Comparison of ENCODE assay signal across 8 cellular contexts in genomic region chr11:61532136-61533038, GRCh38. TPM values are rescaled to one million over a fixed set of nuclear protein-coding genes. Genes with fewer than 3 reads are reported as not detected.
DNase-seq lines count a peak whose midpoint lies in the region; ATAC-seq and TF ChIP-seq lines count a peak whose summit lies in the region.

No MANE protein-coding gene starts in this region.

- H3K4me3 Mint-ChIP-seq in effector memory CD8-positive, alpha-beta T cell = no peak overlapping the region

- DNase-seq in left ventricle myocardium inferior (no peak), Right ventricle myocardium superior (no peak), NCI-H187 treated with DMSO at 0.1 percent for 48 hours (lab: John Stamatoyannopoulos, UW) (peak; percentile 23), osteoblast (ENCODE audit: insufficient read length, low spot score, missing footprints) (peak; percentile 97), hippocampal formation (lab: John Stamatoyannopoulos, UW) (no peak)
- DNase-seq in activated CD4-positive, alpha-beta T cell treated with anti-CD3 and anti-CD28 coated beads for 24 hours (ENCODE audit: low read depth in 2 of 2) = peak; percentile 23 to 43
- peak; percentile 6 to 46 (median 31) for DNase-seq in effector memory CD8-positive, alpha-beta T cell

- no peaks in the 10 kb centered on the region for H3K9me3 Mint-ChIP-seq in effector memory CD8-positive, alpha-beta T cell

- H3K4me3 ChIP-seq in left ventricle myocardium inferior (no peak overlapping the region), osteoblast (ENCODE audit: insufficient read depth, low read length) (no peak overlapping the region)

- H3K27ac ChIP-seq in left ventricle myocardium inferior (replicated peaks) (no peak overlapping the region), osteoblast (ENCODE audit: low read depth, low read length) (no peak overlapping the region)

- H3K27me3 Mint-ChIP-seq in effector memory CD8-positive, alpha-beta T cell = peaks cover 48 to 81% of the 10 kb centered on the region in 2 donors

- H3K36me3 ChIP-seq in left ventricle myocardium inferior (peaks cover 3% of the 10 kb centered on the region), osteoblast (ENCODE audit: insufficient read depth, low read length) (no peaks in the 10 kb centered on the region)

- H2AFZ ChIP-seq in osteoblast (ENCODE audit: low read length) = no peak overlapping the region

- no peaks in the 10 kb centered on the region for H4K20me1 ChIP-seq in osteoblast (ENCODE audit: insufficient read depth, low read length)

- no peaks in the 10 kb centered on the region for H3K9me3 ChIP-seq in left ventricle myocardium inferior (replicated peaks)
- H3K9me3 ChIP-seq in osteoblast (ENCODE audit: low read depth, low read length) = no peaks in the 10 kb centered on the region

- no peaks in the 10 kb centered on the region for H3K4me1 Mint-ChIP-seq in effector memory CD8-positive, alpha-beta T cell (ENCODE audit: low read depth in 2 of 2)

- peak; percentile 81 for TF ChIP-seq CTCF in left ventricle myocardium inferior (IDR thresholded peaks at IDR 0.05; ENCODE audit: borderline replicate concordance)
- TF ChIP-seq CTCF in osteoblast (IDR thresholded peaks at IDR 0.05; ENCODE audit: extremely low read depth, low read depth, low read length) = peak; percentile 88

- H3K27ac Mint-ChIP-seq in effector memory CD8-positive, alpha-beta T cell = peak overlapping the region in 1 of 2 donors; percentile 28

- H3K4me2 ChIP-seq in osteoblast (ENCODE audit: insufficient read depth, low read length) = no peak overlapping the region

- H3K4me1 ChIP-seq in left ventricle myocardium inferior = peaks cover 56% of the 10 kb centered on the region
- H3K4me1 ChIP-seq in osteoblast (ENCODE audit: insufficient read depth, low read length) = no peaks in the 10 kb centered on the region

- no peaks in the 10 kb centered on the region for H3K79me2 ChIP-seq in osteoblast (ENCODE audit: insufficient read depth, low read length)

- intact Hi-C loops in left ventricle myocardium inferior (cut with micrococcal nuclease) (no loop called here), Right ventricle myocardium superior (cut with DNase I) (loop anchor here (5.0 kb wide), 1 partner anchor 45 kb away; no protein-coding TSS in a partner anchor)

- no peak for ATAC-seq in Right ventricle myocardium superior (ENCODE audit: poor library complexity)
- ATAC-seq in effector memory CD8-positive, alpha-beta T cell (replicated peaks) = peak; percentile 53
- ATAC-seq in HG03095 (IDR thresholded peaks at IDR 0.05; ENCODE audit: unreplicated experiment) = no peak

- H3K27me3 ChIP-seq in left ventricle myocardium inferior (ENCODE audit: low read depth) (no peaks in the 10 kb centered on the region), osteoblast (ENCODE audit: insufficient read depth, low read length) (peaks cover 12% of the 10 kb centered on the region)

- H3K36me3 Mint-ChIP-seq in effector memory CD8-positive, alpha-beta T cell (ENCODE audit: insufficient read depth) = no peaks in the 10 kb centered on the region

RNA-seq across cellular contexts. Expression of gene LRRC10B, which starts 23.8 kb away (rescaled TPM):
- total RNA-seq in left ventricle myocardium inferior (0.88 TPM), Right ventricle myocardium superior (0.46 TPM), osteoblast (under 0.01 TPM in 2 replicates)

RNA-seq across cellular contexts. Expression of gene SYT7, which starts 48.5 kb away (rescaled TPM):
- total RNA-seq in left ventricle myocardium inferior (18.9 TPM), Right ventricle myocardium superior (23.7 TPM), osteoblast (3.6 and 6.8 TPM in 2 replicates)

Comparison
In these comparisons a context has a peak if more than half of its experiments do, and no peak if none do; other contexts are left out.
1. DNase-seq: peak in NCI-H187 treated with DMSO at 0.1 percent for 48 hours (single experiment), activated CD4-positive, alpha-beta T cell treated with anti-CD3 and anti-CD28 coated beads for 24 hours (2 of 2), effector memory CD8-positive, alpha-beta T cell (3 of 3) and osteoblast (single experiment); none in left ventricle myocardium inferior (single experiment), Right ventricle myocardium superior (single experiment) and hippocampal formation (0 of 2).